ENCODE assay signal across 32 cellular contexts in the genomic region with DNA sequence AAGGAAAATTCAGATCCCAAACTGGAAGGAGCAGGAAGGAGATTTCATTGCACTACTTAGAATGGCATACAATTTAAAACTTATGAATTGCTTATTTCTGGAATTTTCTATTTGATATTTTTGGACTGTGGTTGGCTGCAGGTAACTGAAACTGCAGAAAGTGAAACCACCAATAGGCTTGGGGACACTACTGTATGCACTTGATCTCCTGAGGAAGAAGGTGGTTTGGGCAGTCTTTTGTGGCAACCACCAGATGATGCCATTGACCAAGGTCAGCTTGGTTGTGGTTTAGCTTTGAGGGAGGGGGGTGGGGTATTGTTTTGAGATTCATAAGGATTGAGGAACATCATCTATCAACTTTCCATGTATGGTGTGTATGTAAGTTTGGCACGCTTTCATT.
"Had no signal": no experiment of that assay in that cellular context is flagged by ENCODE, and none has a peak within 500 bp of the region (broad histone marks: within the 10 kb centered on the region; RNA-seq: fewer than 3 reads in every experiment).

No MANE protein-coding gene starts in this region.

- H3K27ac ChIP-seq: brain microvascular endothelial cell, coronary artery, dorsolateral prefrontal cortex, heart left ventricle had no signal

- H3K27me3 Mint-ChIP-seq: activated CD4-positive, alpha-beta memory T cell treated with anti-CD3 and anti-CD28 coated beads for 36 hours; activated CD4-positive, alpha-beta T cell treated with anti-CD3 and anti-CD28 coated beads for 36 hours; activated CD4-positive, alpha-beta T cell treated with anti-CD3 and anti-CD28 coated beads, Interleukin-2, amount 10 ng/mL, durations not matched to agents 24 days and 14 days; activated CD8-positive, alpha-beta memory T cell treated with anti-CD3 and anti-CD28 coated beads, Interleukin-2, amount 10 ng/mL, durations not matched to agents 7 days and 5 days; activated naive CD4-positive, alpha-beta T cell treated with anti-CD3 and anti-CD28 coated beads, Interleukin-2, amount 10 ng/mL, durations not matched to agents 7 days and 5 days; activated naive CD8-positive, alpha-beta T cell treated with anti-CD3 and anti-CD28 coated beads, Interleukin-2, amount 10 ng/mL, durations not matched to agents 7 days and 5 days; dendritic cell treated with granulocyte-macrophage colony-stimulating factor and Interleukin-4, amounts not matched to agents 40 ng/mL and 50 ng/mL, for 4 days had no signal

- FAIRE-seq: astrocyte, bronchial epithelial cell, frontal cortex had no signal

- H3K36me3 ChIP-seq: brain microvascular endothelial cell, heart left ventricle had no signal

- H3K27ac Mint-ChIP-seq: activated CD4-positive, alpha-beta memory T cell treated with anti-CD3 and anti-CD28 coated beads for 36 hours; activated CD4-positive, alpha-beta T cell treated with anti-CD3 and anti-CD28 coated beads for 36 hours; activated CD4-positive, alpha-beta T cell treated with anti-CD3 and anti-CD28 coated beads, Interleukin-2, amount 10 ng/mL, durations not matched to agents 24 days and 14 days; activated CD8-positive, alpha-beta memory T cell treated with anti-CD3 and anti-CD28 coated beads, Interleukin-2, amount 10 ng/mL, durations not matched to agents 7 days and 5 days; activated CD8-positive, alpha-beta T cell treated with anti-CD3 and anti-CD28 coated beads, Interleukin-2, amount 10 ng/mL, durations not matched to agents 7 days and 5 days; activated naive CD4-positive, alpha-beta T cell treated with anti-CD3 and anti-CD28 coated beads, Interleukin-2, amount 10 ng/mL, durations not matched to agents 7 days and 5 days; activated naive CD4-positive, alpha-beta T cell treated with anti-CD3 and anti-CD28 coated beads, Interleukin-2, amount 50 U/mL, for 72 hours; activated naive CD8-positive, alpha-beta T cell treated with anti-CD3 and anti-CD28 coated beads, Interleukin-2, amount 10 ng/mL, durations not matched to agents 7 days and 5 days; activated T-helper 1 cell treated with anti-CD3 and anti-CD28 coated beads, Interleukin-12 subunit alpha, Interleukin-12 subunit beta, Interleukin-2, Interleukin-4 antibody, amounts not matched to agents 30 ng/mL and 10 ng/mL and 1 ng/mL, durations not matched to agents 14 hours and 24 hours and 36 hours; activated T-helper 2 cell treated with anti-CD3 and anti-CD28 coated beads, Interferon-gamma antibody, Interleukin-2, Interleukin-4, amounts not matched to agents 10 μg/mL and 5 μg/mL and 100 μg/mL, durations not matched to agents 14 hours and 24 hours and 36 hours; dendritic cell treated with granulocyte-macrophage colony-stimulating factor and Interleukin-4, amounts not matched to agents 40 ng/mL and 50 ng/mL, for 4 days; endodermal cell had no signal

- H3K4me3 ChIP-seq: coronary artery, dorsolateral prefrontal cortex, heart left ventricle had no signal

- H3K4me1 ChIP-seq: heart left ventricle had no signal

- DNase-seq: activated CD4-positive, alpha-beta memory T cell treated with anti-CD3 and anti-CD28 coated beads for 36 hours; activated CD4-positive, alpha-beta T cell treated with anti-CD3 and anti-CD28 coated beads for 36 hours; activated CD4-positive, alpha-beta T cell treated with anti-CD3 and anti-CD28 coated beads, Interleukin-2, amount 10 ng/mL, durations not matched to agents 24 days and 14 days; activated CD4-positive, CD25-positive, alpha-beta regulatory T cell; activated CD4-positive, CD25-positive, alpha-beta regulatory T cell treated with anti-CD3 and anti-CD28 coated beads, Interleukin-2, amount 50 U/mL, for 72 hours; activated CD8-positive, alpha-beta memory T cell treated with anti-CD3 and anti-CD28 coated beads, Interleukin-2, amount 10 ng/mL, durations not matched to agents 7 days and 5 days; activated CD8-positive, alpha-beta memory T cell treated with anti-CD3 and anti-CD28 coated beads, Interleukin-2, amount 50 U/mL, for 4 hours; activated CD8-positive, alpha-beta T cell treated with anti-CD3 and anti-CD28 coated beads, Interleukin-2, amount 10 ng/mL, durations not matched to agents 7 days and 5 days; activated effector memory CD4-positive, alpha-beta T cell treated with anti-CD3 and anti-CD28 coated beads, Interleukin-2, amount 50 U/mL, for 16 hours; activated naive CD4-positive, alpha-beta T cell; activated naive CD4-positive, alpha-beta T cell treated with anti-CD3 and anti-CD28 coated beads, Interleukin-2, amount 10 ng/mL, durations not matched to agents 7 days and 5 days; activated naive CD8-positive, alpha-beta T cell treated with anti-CD3 and anti-CD28 coated beads, Interleukin-2, amount 10 ng/mL, durations not matched to agents 7 days and 5 days; activated T-cell treated with anti-CD3 and anti-CD28 coated beads, Interleukin-2, amount 50 U/mL, for 1 hour; activated T-cell treated with anti-CD3 and anti-CD28 coated beads, Interleukin-2, amount 50 U/mL, for 48 hours; brain microvascular endothelial cell; dorsolateral prefrontal cortex; effector memory CD4-positive, alpha-beta T cell; endodermal cell; foreskin fibroblast; glutamatergic neuron; heart left ventricle; T-helper 2 cell had no signal

- H3K9me3 Mint-ChIP-seq: activated CD4-positive, alpha-beta memory T cell treated with anti-CD3 and anti-CD28 coated beads for 36 hours; activated CD4-positive, alpha-beta T cell treated with anti-CD3 and anti-CD28 coated beads, Interleukin-2, amount 10 ng/mL, durations not matched to agents 24 days and 14 days; activated naive CD4-positive, alpha-beta T cell treated with anti-CD3 and anti-CD28 coated beads, Interleukin-2, amount 10 ng/mL, durations not matched to agents 7 days and 5 days; activated T-helper 1 cell treated with anti-CD3 and anti-CD28 coated beads, Interleukin-12 subunit alpha, Interleukin-12 subunit beta, Interleukin-2, Interleukin-4 antibody, amounts not matched to agents 30 ng/mL and 10 ng/mL and 1 ng/mL, durations not matched to agents 14 hours and 24 hours and 36 hours; central memory CD8-positive, alpha-beta T cell; dendritic cell treated with granulocyte-macrophage colony-stimulating factor and Interleukin-4, amounts not matched to agents 40 ng/mL and 50 ng/mL, for 4 days; endodermal cell had no signal

- H3K4me3 Mint-ChIP-seq: activated CD4-positive, alpha-beta memory T cell treated with anti-CD3 and anti-CD28 coated beads for 36 hours; activated CD4-positive, alpha-beta T cell treated with anti-CD3 and anti-CD28 coated beads for 36 hours; activated CD4-positive, alpha-beta T cell treated with anti-CD3 and anti-CD28 coated beads, Interleukin-2, amount 10 ng/mL, durations not matched to agents 24 days and 14 days; activated CD8-positive, alpha-beta memory T cell treated with anti-CD3 and anti-CD28 coated beads, Interleukin-2, amount 10 ng/mL, durations not matched to agents 7 days and 5 days; activated CD8-positive, alpha-beta T cell treated with anti-CD3 and anti-CD28 coated beads, Interleukin-2, amount 10 ng/mL, durations not matched to agents 7 days and 5 days; activated naive CD4-positive, alpha-beta T cell treated with anti-CD3 and anti-CD28 coated beads, Interleukin-2, amount 10 ng/mL, durations not matched to agents 7 days and 5 days; activated naive CD8-positive, alpha-beta T cell treated with anti-CD3 and anti-CD28 coated beads, Interleukin-2, amount 10 ng/mL, durations not matched to agents 7 days and 5 days; activated T-helper 1 cell treated with anti-CD3 and anti-CD28 coated beads, Interleukin-12 subunit alpha, Interleukin-12 subunit beta, Interleukin-2, Interleukin-4 antibody, amounts not matched to agents 30 ng/mL and 10 ng/mL and 1 ng/mL, durations not matched to agents 14 hours and 24 hours and 36 hours; central memory CD8-positive, alpha-beta T cell; dendritic cell treated with granulocyte-macrophage colony-stimulating factor and Interleukin-4, amounts not matched to agents 40 ng/mL and 50 ng/mL, for 4 days; endodermal cell had no signal

- H3K27me3 ChIP-seq: brain microvascular endothelial cell, heart left ventricle had no signal

- H3K4me1 Mint-ChIP-seq: activated CD4-positive, alpha-beta T cell treated with anti-CD3 and anti-CD28 coated beads for 36 hours; activated CD4-positive, alpha-beta T cell treated with anti-CD3 and anti-CD28 coated beads, Interleukin-2, amount 10 ng/mL, durations not matched to agents 24 days and 14 days; activated CD8-positive, alpha-beta memory T cell treated with anti-CD3 and anti-CD28 coated beads, Interleukin-2, amount 10 ng/mL, durations not matched to agents 7 days and 5 days; activated naive CD4-positive, alpha-beta T cell treated with anti-CD3 and anti-CD28 coated beads, Interleukin-2, amount 10 ng/mL, durations not matched to agents 7 days and 5 days; activated naive CD8-positive, alpha-beta T cell treated with anti-CD3 and anti-CD28 coated beads, Interleukin-2, amount 10 ng/mL, durations not matched to agents 7 days and 5 days; central memory CD8-positive, alpha-beta T cell had no signal

- H3K36me3 Mint-ChIP-seq: activated CD4-positive, alpha-beta memory T cell treated with anti-CD3 and anti-CD28 coated beads for 36 hours; activated CD8-positive, alpha-beta memory T cell treated with anti-CD3 and anti-CD28 coated beads, Interleukin-2, amount 10 ng/mL, durations not matched to agents 7 days and 5 days; activated naive CD4-positive, alpha-beta T cell treated with anti-CD3 and anti-CD28 coated beads, Interleukin-2, amount 10 ng/mL, durations not matched to agents 7 days and 5 days; activated naive CD4-positive, alpha-beta T cell treated with anti-CD3 and anti-CD28 coated beads, Interleukin-2, amount 50 U/mL, for 72 hours; activated naive CD8-positive, alpha-beta T cell treated with anti-CD3 and anti-CD28 coated beads, Interleukin-2, amount 10 ng/mL, durations not matched to agents 7 days and 5 days had no signal

- H3K9me3 ChIP-seq: heart left ventricle had no signal

- ATAC-seq: activated CD4-positive, alpha-beta T cell treated with anti-CD3 and anti-CD28 coated beads for 36 hours; activated CD8-positive, alpha-beta memory T cell treated with anti-CD3 and anti-CD28 coated beads, Interleukin-2, amount 10 ng/mL, durations not matched to agents 7 days and 5 days; activated CD8-positive, alpha-beta T cell treated with anti-CD3 and anti-CD28 coated beads, Interleukin-2, amount 10 ng/mL, durations not matched to agents 7 days and 5 days; activated naive CD4-positive, alpha-beta T cell treated with anti-CD3 and anti-CD28 coated beads, Interleukin-2, amount 50 U/mL, for 72 hours; esophagus mucosa; heart left ventricle had no signal
